In the genomic region with DNA sequence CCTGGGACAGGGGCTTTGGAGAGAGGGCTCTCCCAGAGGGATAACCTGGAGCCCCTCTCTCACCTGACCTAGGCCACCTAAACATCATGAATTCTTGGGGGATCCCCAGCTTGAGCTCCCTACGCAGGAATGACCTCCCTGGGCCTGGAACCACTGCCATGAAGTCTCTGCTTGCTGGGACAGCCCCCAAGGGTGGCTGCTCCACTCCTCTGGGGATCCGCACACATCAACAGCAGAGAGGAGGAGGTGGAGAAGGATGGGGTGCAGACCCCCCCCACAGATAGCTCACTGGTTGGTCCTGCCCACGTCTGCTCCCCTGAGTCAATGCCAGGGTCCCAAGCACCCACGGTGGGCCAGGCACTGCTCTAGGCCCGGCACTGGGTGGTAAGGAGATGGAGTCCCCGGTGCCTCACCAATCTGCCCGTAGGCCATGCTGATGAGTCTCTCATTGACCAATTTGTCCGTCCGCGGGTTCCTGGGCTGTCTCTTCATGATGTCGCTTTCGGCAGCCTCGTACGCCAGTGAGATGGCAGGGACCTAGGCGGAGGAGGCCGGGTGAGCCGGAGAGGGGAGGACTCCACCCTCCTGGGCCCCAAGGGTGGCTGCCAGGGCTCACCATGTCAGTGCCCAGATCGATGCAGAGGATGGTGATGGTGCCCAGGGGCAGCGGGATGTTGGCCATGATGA, we compare ENCODE assay signal across 10 cellular contexts. TPM values are rescaled to one million over a fixed set of nuclear protein-coding genes. Genes with fewer than 3 reads are reported as not detected.
"Had no signal": no experiment of that assay in that cellular context is flagged by ENCODE, and none has a peak within 500 bp of the region (broad histone marks: within the 10 kb centered on the region; RNA-seq: fewer than 3 reads in every experiment).

No MANE protein-coding gene starts in this region.

- ATAC-seq: GM23338, HepG2 had no signal

- H3K27ac ChIP-seq: HL-60 had no signal

- H3K4me3 ChIP-seq: GM23338 had no signal

- H3K4me2 ChIP-seq: GM23338 had no signal

- DNase-seq: H9, HCEC 1CT, HFFc6, KG1 had no signal

- FAIRE-seq: H1, H54, HepG2 had no signal

- H2AFZ ChIP-seq: GM23338 had no signal

RNA-seq across cellular contexts. Expression of gene ERFL, which starts 41.7 kb away (rescaled TPM):
- total RNA-seq: H1, HepG2 had no signal
- polyA plus RNA-seq: GM23338, HepG2, IgD-negative memory B cell had no signal
